Comparison of ENCODE assay signal across 1 cellular context in genomic region chr17:4931974-4932373, GRCh38.
TF ChIP-seq lines count a peak whose summit lies in the region.

Gene GP1BA (plus strand): TSS chr17:4932277. CDS start chr17:4932605, 328 bp downstream.

TF ChIP-seq in GM12878, 131 proteins besides CTCF, POLR2A, EP300 and RAD21:
- TF ChIP-seq PAX5 (IDR thresholded peaks at IDR 0.05; ENCODE audit: borderline replicate concordance, low read depth, low read length) (0 out of 2 replicates have a peak, but pooled peaks have one; percentile 24), SPI1 (IDR thresholded peaks at IDR 0.05; ENCODE audit: borderline replicate concordance, insufficient read depth, low read depth, low read length) (peak; percentile 79), SRF (IDR thresholded peaks at IDR 0.05; ENCODE audit: low read depth in 2 of 2, low read length in 2 of 2) (peak in 1 of 2 experiments; percentile 60; a peak in 1 of 4 replicates), ZBTB40 (IDR thresholded peaks at IDR 0.05; ENCODE audit: borderline replicate concordance) (no peak), NFIC (IDR thresholded peaks at IDR 0.05; ENCODE audit: low read depth, low read length) (0 out of 2 replicates have a peak, but pooled peaks have one; percentile 28), YY1 (IDR thresholded peaks at IDR 0.05; ENCODE audit: low read depth, low read length) (peak; percentile 36; the same call in 1 of the 2 replicates), CBX5 (IDR thresholded peaks at IDR 0.05; ENCODE audit: low read depth) (no peak), MEF2B (IDR thresholded peaks at IDR 0.05; ENCODE audit: partially characterized antibody, poor library complexity, severe bottlenecking) (peak; percentile 39), ZZZ3 (IDR thresholded peaks at IDR 0.05; ENCODE audit: control insufficient read depth, insufficient read length, low read depth) (no peak), ETV6 (conservative IDR thresholded peaks at IDR 0.05 in 1 of 2, IDR thresholded peaks at IDR 0.05 in 1 of 2; ENCODE audit: borderline replicate concordance in 1 of 2, low read depth in 1 of 2) (0 out of 4 replicates have a peak, but pooled peaks of 1 of the 2 experiments have one; percentile 22), EED (IDR thresholded peaks at IDR 0.05; ENCODE audit: low read depth) (peak; percentile 69), IKZF1 (conservative IDR thresholded peaks at IDR 0.05) (peak; percentile 73), RELA (IDR thresholded peaks at IDR 0.05; ENCODE audit: borderline replicate concordance, partially characterized antibody) (peak; percentile 56), RUNX3 (IDR thresholded peaks at IDR 0.05; ENCODE audit: low read length) (peak; percentile 82), KAT2A (conservative IDR thresholded peaks at IDR 0.05; ENCODE audit: control insufficient read depth, low read depth, low read length) (no peak)
- TF ChIP-seq, protein P1, sequence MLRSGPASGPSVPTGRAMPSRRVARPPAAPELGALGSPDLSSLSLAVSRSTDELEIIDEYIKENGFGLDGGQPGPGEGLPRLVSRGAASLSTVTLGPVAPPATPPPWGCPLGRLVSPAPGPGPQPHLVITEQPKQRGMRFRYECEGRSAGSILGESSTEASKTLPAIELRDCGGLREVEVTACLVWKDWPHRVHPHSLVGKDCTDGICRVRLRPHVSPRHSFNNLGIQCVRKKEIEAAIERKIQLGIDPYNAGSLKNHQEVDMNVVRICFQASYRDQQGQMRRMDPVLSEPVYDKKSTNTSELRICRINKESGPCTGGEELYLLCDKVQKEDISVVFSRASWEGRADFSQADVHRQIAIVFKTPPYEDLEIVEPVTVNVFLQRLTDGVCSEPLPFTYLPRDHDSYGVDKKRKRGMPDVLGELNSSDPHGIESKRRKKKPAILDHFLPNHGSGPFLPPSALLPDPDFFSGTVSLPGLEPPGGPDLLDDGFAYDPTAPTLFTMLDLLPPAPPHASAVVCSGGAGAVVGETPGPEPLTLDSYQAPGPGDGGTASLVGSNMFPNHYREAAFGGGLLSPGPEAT (IDR thresholded peaks at IDR 0.05; ENCODE audit: low read depth) = 0 out of 2 replicates have a peak, but pooled peaks have one; percentile 23
